10 cellular contexts compared by ENCODE assay signal in the genomic region with DNA sequence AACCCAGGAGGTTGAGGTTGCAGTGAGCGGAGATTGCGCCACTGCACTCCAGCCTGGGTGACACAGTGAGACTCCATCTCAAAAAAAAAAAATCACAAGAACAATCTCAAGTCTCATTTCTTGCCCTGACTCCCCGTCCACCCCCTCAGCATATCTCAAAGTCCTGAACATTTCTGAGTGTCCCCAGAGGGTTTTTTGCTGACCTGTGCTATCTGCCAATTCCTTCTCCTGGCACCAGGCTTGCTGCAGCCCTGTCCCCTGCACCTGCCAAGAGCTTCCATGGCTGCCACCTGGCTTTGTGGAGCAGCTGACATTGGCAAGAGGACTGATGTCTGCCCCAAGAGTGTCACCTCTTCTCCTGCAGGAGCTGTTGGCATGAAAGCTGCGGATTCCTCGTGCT. TPM values are rescaled to one million over a fixed set of nuclear protein-coding genes. Genes with fewer than 3 reads are reported as not detected.
"Had no signal": no experiment of that assay in that cellular context is flagged by ENCODE, and none has a peak within 500 bp of the region (broad histone marks: within the 10 kb centered on the region; RNA-seq: fewer than 3 reads in every experiment).

No MANE protein-coding gene starts in this region.

- H3K27ac ChIP-seq: HL-60 had no signal

- FAIRE-seq: H1, H54, K562 had no signal

- DNase-seq: H9, HCEC 1CT, IMR-90, KG1 had no signal

- ATAC-seq: GM23338, K562 had no signal

- H3K4me3 ChIP-seq: GM23338, K562 had no signal

- H3K4me2 ChIP-seq: GM23338 had no signal

RNA-seq across cellular contexts. Expression of gene PTPRT, which starts 54.9 kb away (rescaled TPM):
- total RNA-seq: GM23338, HT1080, IMR-90, K562 had no signal
- polyA plus RNA-seq: GM23338, IMR-90, K562 had no signal
